23 cellular contexts compared by ENCODE assay signal in genomic region chr1:224193319-224193966, GRCh38. TPM values are rescaled to one million over a fixed set of nuclear protein-coding genes. Genes with fewer than 3 reads are reported as not detected.
A peak's percentile ranks its signal among the peaks of the same experiment; 100 is the strongest.
DNase-seq lines count a peak whose midpoint lies in the region; ATAC-seq, FAIRE-seq and TF ChIP-seq lines count a peak whose summit lies in the region.
"Had no signal": no experiment of that assay in that cellular context is flagged by ENCODE, and none has a peak within 500 bp of the region (broad histone marks: within the 10 kb centered on the region; RNA-seq: fewer than 3 reads in every experiment).

No MANE protein-coding gene starts in this region.

- H3K27me3 ChIP-seq in CD4-positive, CD25-positive, alpha-beta regulatory T cell (ENCODE audit: control insufficient read depth, insufficient read depth, low read length): no peaks in the 10 kb centered on the region
- no peaks in the 10 kb centered on the region for H3K27me3 ChIP-seq in OCI-LY3 (ENCODE audit: low read depth, low read length)
- H3K27me3 ChIP-seq in K562 (ENCODE audit: control insufficient read depth in 2 of 2, insufficient read depth in 2 of 2, low read length in 2 of 2): no peaks in the 10 kb centered on the region
- no peaks in the 10 kb centered on the region for H3K27me3 ChIP-seq in CD4-positive, alpha-beta T cell (ENCODE audit: control insufficient read depth, insufficient read depth, low read length)
- no peaks in the 10 kb centered on the region for H3K27me3 ChIP-seq in upper lobe of right lung
- H3K27me3 ChIP-seq: Peyer's patch, SJCRH30 had no signal

- TF ChIP-seq CTCF in OCI-LY3 (IDR thresholded peaks at IDR 0.05; ENCODE audit: low read depth, low read length) (no peak), K562 (IDR thresholded peaks at IDR 0.05 in 2 of 3, conservative IDR thresholded peaks at IDR 0.05 in 1 of 3; ENCODE audit: insufficient read depth in 2 of 3, low read depth in 1 of 3, low read length in 3 of 3) (no peak), upper lobe of right lung (IDR thresholded peaks at IDR 0.05) (no peak)
- no peak for TF ChIP-seq CTCF in CD4-positive, alpha-beta T cell (IDR thresholded peaks at IDR 0.05)

- H2AFZ ChIP-seq in OCI-LY3 (ENCODE audit: low read depth, low read length): no peak overlapping the region
- H2AFZ ChIP-seq in K562 (ENCODE audit: low read depth, low read length): no peak overlapping the region

- H3K9me3 Mint-ChIP-seq in activated CD4-positive, alpha-beta T cell treated with anti-CD3 and anti-CD28 coated beads, Interleukin-2, amount 10 ng/mL, durations not matched to agents 24 days and 14 days: no peaks in the 10 kb centered on the region
- H3K9me3 Mint-ChIP-seq in activated CD4-positive, alpha-beta T cell treated with anti-CD3 and anti-CD28 coated beads, Interleukin-2, amount 10 ng/mL, durations not matched to agents 7 days and 5 days: no peaks in the 10 kb centered on the region
- H3K9me3 Mint-ChIP-seq in CD4-positive, CD25-positive, alpha-beta regulatory T cell: peaks cover 0 to 3% (median 0%) of the 10 kb centered on the region in 7 donors
- H3K9me3 Mint-ChIP-seq in CD4-positive, alpha-beta T cell: no peaks in the 10 kb centered on the region
- H3K9me3 Mint-ChIP-seq in naive thymus-derived CD8-positive, alpha-beta T cell: peaks cover 0 to 2% (median 0%) of the 10 kb centered on the region in 9 donors

- H3K4me1 Mint-ChIP-seq in activated CD4-positive, alpha-beta T cell treated with anti-CD3 and anti-CD28 coated beads, Interleukin-2, amount 10 ng/mL, durations not matched to agents 24 days and 14 days: peaks cover 21% of the 10 kb centered on the region
- peaks cover 34% of the 10 kb centered on the region for H3K4me1 Mint-ChIP-seq in activated CD4-positive, alpha-beta T cell treated with anti-CD3 and anti-CD28 coated beads, Interleukin-2, amount 10 ng/mL, durations not matched to agents 7 days and 5 days
- peaks cover 21 to 35% (median 27%) of the 10 kb centered on the region in 4 donors for H3K4me1 Mint-ChIP-seq in CD4-positive, CD25-positive, alpha-beta regulatory T cell
- H3K4me1 Mint-ChIP-seq in CD4-positive, alpha-beta T cell (ENCODE audit: low read depth): peaks cover 19% of the 10 kb centered on the region
- peaks cover 4 to 24% (median 10%) of the 10 kb centered on the region in 4 donors for H3K4me1 Mint-ChIP-seq in naive thymus-derived CD8-positive, alpha-beta T cell

- H3K9ac ChIP-seq in OCI-LY3 (ENCODE audit: low read length) (no peak overlapping the region), K562 (ENCODE audit: insufficient read depth in 1 of 2, low read depth in 2 of 2, low read length in 2 of 2) (no peak overlapping the region)

- POLR2A ChIA-PET in activated CD4-positive, alpha-beta T cell treated with anti-CD3 and anti-CD28 coated beads, Interleukin-2, amount 10 ng/mL, durations not matched to agents 7 days and 5 days (lab: Charles Lee): no interaction called here
- POLR2A ChIA-PET in K562 (lab: Yijun Ruan, JAX): interaction anchor here (0.8 to 2.2 kb wide), 4 partner anchors 10 to 15 kb away, joined by 3 to 9 read pairs (median 6); partner anchors contain the start of gene DEGS1
- POLR2A ChIA-PET in CD4-positive, alpha-beta T cell (lab: Charles Lee): interaction anchor here (1.0 to 3.0 kb wide), 2 partner anchors 10 to 24 kb away, joined by 3 to 18 read pairs; partner anchors contain the start of gene DEGS1
- POLR2A ChIA-PET in naive thymus-derived CD8-positive, alpha-beta T cell (lab: Charles Lee): interaction anchor here (0.6 to 1.4 kb wide), 2 partner anchors 10 to 1529 kb away, joined by 3 to 11 read pairs; partner anchors contain the start of gene DEGS1

- no peak overlapping the region for H3K4me3 Mint-ChIP-seq in activated CD4-positive, alpha-beta T cell treated with anti-CD3 and anti-CD28 coated beads, Interleukin-2, amount 10 ng/mL, durations not matched to agents 24 days and 14 days
- no peak overlapping the region for H3K4me3 Mint-ChIP-seq in activated CD4-positive, alpha-beta T cell treated with anti-CD3 and anti-CD28 coated beads, Interleukin-2, amount 10 ng/mL, durations not matched to agents 7 days and 5 days
- no peak overlapping the region for H3K4me3 Mint-ChIP-seq in CD4-positive, CD25-positive, alpha-beta regulatory T cell
- H3K4me3 Mint-ChIP-seq in CD4-positive, alpha-beta T cell: no peak overlapping the region
- H3K4me3 Mint-ChIP-seq in naive thymus-derived CD8-positive, alpha-beta T cell: no peak overlapping the region

- no peak for DNase-seq in activated CD4-positive, alpha-beta T cell treated with anti-CD3 and anti-CD28 coated beads, Interleukin-2, amount 10 ng/mL, durations not matched to agents 24 days and 14 days
- DNase-seq in activated CD4-positive, alpha-beta T cell treated with anti-CD3 and anti-CD28 coated beads, Interleukin-2, amount 10 ng/mL, durations not matched to agents 7 days and 5 days: no peak
- DNase-seq in CD4-positive, CD25-positive, alpha-beta regulatory T cell: no peak
- DNase-seq in K562 (ENCODE audit: extremely low read depth in 1 of 4, low spot score in 3 of 4) (peak in 1 of 4 experiments; percentile 10), upper lobe of right lung (no peak)
- DNase-seq in CD4-positive, alpha-beta T cell: no peak
- DNase-seq in naive thymus-derived CD8-positive, alpha-beta T cell: no peak
- DNase-seq: AML-193, EL, GF-D8, MV-4-11, NCI-H1105 treated with DMSO at 0.1 percent for 48 hours, NCI-H2081, NCI-H2171, NCI-H345, NCI-H524, NCI-H774, Peyer's patch, SJCRH30 had no signal

- no peak for TF ChIP-seq EP300 in K562 (IDR thresholded peaks at IDR 0.05; ENCODE audit: low read length)

- H3K4me1 ChIP-seq in CD4-positive, CD25-positive, alpha-beta regulatory T cell (ENCODE audit: control insufficient read depth, insufficient read depth, low read length, poor library complexity, severe bottlenecking): peaks cover 18% of the 10 kb centered on the region
- H3K4me1 ChIP-seq in OCI-LY3 (ENCODE audit: low read length) (peaks cover 49% of the 10 kb centered on the region), K562 (replicated peaks in 1 of 2; ENCODE audit: control insufficient read depth in 2 of 2, insufficient read depth in 2 of 2, low read length in 2 of 2) (no peaks in the 10 kb centered on the region), upper lobe of right lung (no peaks in the 10 kb centered on the region)
- H3K4me1 ChIP-seq: SJCRH30 had no signal

- ATAC-seq in CD4-positive, CD25-positive, alpha-beta regulatory T cell (ENCODE audit: low read depth in 2 of 2): no peak
- ATAC-seq in K562 (no peak), upper lobe of right lung (no peak)
- ATAC-seq in CD4-positive, alpha-beta T cell (ENCODE audit: poor library complexity): no peak
- ATAC-seq in naive thymus-derived CD8-positive, alpha-beta T cell: no peak

- no TSS peak for BruUV-seq in K562 (replicated peaks; lab: Mats Ljungman, UMichigan)

- no peak for TF ChIP-seq RAD21 in K562 (CRISPR knock-in tag; conservative IDR thresholded peaks at IDR 0.05 in 1 of 2, IDR thresholded peaks at IDR 0.05 in 1 of 2)

- H3K4me2 ChIP-seq in OCI-LY3 (ENCODE audit: low read length) (0 out of 2 replicates have a peak overlapping the region, but pooled peaks have one; percentile 15), K562 (ENCODE audit: insufficient read depth, low read length) (no peak overlapping the region)

- CTCF ChIA-PET in activated CD4-positive, alpha-beta T cell treated with anti-CD3 and anti-CD28 coated beads, Interleukin-2, amount 10 ng/mL, durations not matched to agents 7 days and 5 days (lab: Charles Lee): interaction anchor here (0.6 to 1.5 kb wide), 3 partner anchors 10 to 70 kb away, joined by 3 to 5 read pairs (median 3); partner anchors contain the start of gene DEGS1
- CTCF ChIA-PET in K562 (lab: Yijun Ruan, JAX; ENCODE audit: low intra/inter-chr PET ratio): no interaction called here
- CTCF ChIA-PET in CD4-positive, alpha-beta T cell (lab: Charles Lee): no interaction called here

- no peak overlapping the region for H3K4me3 ChIP-seq in CD4-positive, CD25-positive, alpha-beta regulatory T cell (ENCODE audit: low read depth, low read length)
- H3K4me3 ChIP-seq in OCI-LY3 (ENCODE audit: low read length) (no peak overlapping the region), K562 (no peak overlapping the region), upper lobe of right lung (no peak overlapping the region)
- H3K4me3 ChIP-seq: Peyer's patch, SJCRH30 had no signal

- H3K36me3 ChIP-seq in CD4-positive, CD25-positive, alpha-beta regulatory T cell (ENCODE audit: control insufficient read depth, insufficient read depth, low read length): peaks cover 33% of the 10 kb centered on the region
- peaks cover 37% of the 10 kb centered on the region for H3K36me3 ChIP-seq in OCI-LY3 (replicated peaks; ENCODE audit: low read depth, low read length)
- peaks cover 41% of the 10 kb centered on the region for H3K36me3 ChIP-seq in K562 (ENCODE audit: control insufficient read depth, insufficient read depth, low read length)
- peaks cover 39% of the 10 kb centered on the region for H3K36me3 ChIP-seq in upper lobe of right lung

- H3K9me1 ChIP-seq in K562 (ENCODE audit: control insufficient read depth, insufficient read depth, low read length): no peaks in the 10 kb centered on the region

- peak overlapping the region; percentile 23 for H3K27ac ChIP-seq in CD4-positive, CD25-positive, alpha-beta regulatory T cell (ENCODE audit: insufficient read depth, low read length, poor library complexity, severe bottlenecking)
- H3K27ac ChIP-seq in OCI-LY3 (ENCODE audit: low read length) (0 out of 2 replicates have a peak overlapping the region, but pooled peaks have one; percentile 2), K562 (ENCODE audit: extremely low read depth, low read depth, low read length) (no peak overlapping the region), upper lobe of right lung (no peak overlapping the region)
- H3K27ac ChIP-seq in CD4-positive, alpha-beta T cell (ENCODE audit: low read depth, low read length): no peak overlapping the region
- H3K27ac ChIP-seq: C4-2B, HL-60, Peyer's patch, SJCRH30 had no signal

- intact Hi-C loops in activated CD4-positive, alpha-beta T cell treated with anti-CD3 and anti-CD28 coated beads, Interleukin-2, amount 10 ng/mL, durations not matched to agents 24 days and 14 days (cut with micrococcal nuclease): no loop called here
- intact Hi-C loops in K562 (cut with micrococcal nuclease) (no loop called here), upper lobe of right lung (cut with DNase I) (no loop called here)
- intact Hi-C loops in CD4-positive, alpha-beta T cell (cut with DNase I, micrococcal nuclease): no loop called here

- no peaks in the 10 kb centered on the region for H3K9me3 ChIP-seq in CD4-positive, CD25-positive, alpha-beta regulatory T cell (ENCODE audit: control insufficient read depth in 2 of 2, low read length in 2 of 2)
- H3K9me3 ChIP-seq in OCI-LY3 (ENCODE audit: insufficient read depth, low read length) (no peaks in the 10 kb centered on the region), K562 (replicated peaks; ENCODE audit: control insufficient read depth, insufficient read depth, low read depth, low read length) (no peaks in the 10 kb centered on the region), upper lobe of right lung (no peaks in the 10 kb centered on the region)
- H3K9me3 ChIP-seq in CD4-positive, alpha-beta T cell (ENCODE audit: control insufficient read depth, low read length): no peaks in the 10 kb centered on the region
- H3K9me3 ChIP-seq: Peyer's patch had no signal

- H3K36me3 Mint-ChIP-seq in activated CD4-positive, alpha-beta T cell treated with anti-CD3 and anti-CD28 coated beads, Interleukin-2, amount 10 ng/mL, durations not matched to agents 24 days and 14 days (ENCODE audit: low read depth): peaks cover 42% of the 10 kb centered on the region
- peaks cover 35% of the 10 kb centered on the region for H3K36me3 Mint-ChIP-seq in activated CD4-positive, alpha-beta T cell treated with anti-CD3 and anti-CD28 coated beads, Interleukin-2, amount 10 ng/mL, durations not matched to agents 7 days and 5 days (ENCODE audit: low read depth)
- H3K36me3 Mint-ChIP-seq in CD4-positive, CD25-positive, alpha-beta regulatory T cell: peaks cover 30% of the 10 kb centered on the region
- H3K36me3 Mint-ChIP-seq in CD4-positive, alpha-beta T cell (ENCODE audit: low read depth): peaks cover 51% of the 10 kb centered on the region
- H3K36me3 Mint-ChIP-seq in naive thymus-derived CD8-positive, alpha-beta T cell: peaks cover 0 to 50% (median 20%) of the 10 kb centered on the region in 3 donors

- in situ Hi-C loops in K562 (cut with MboI): no loop called here

- H3K27ac Mint-ChIP-seq in activated CD4-positive, alpha-beta T cell treated with anti-CD3 and anti-CD28 coated beads, Interleukin-2, amount 10 ng/mL, durations not matched to agents 24 days and 14 days: peak overlapping the region; percentile 6
- no peak overlapping the region for H3K27ac Mint-ChIP-seq in activated CD4-positive, alpha-beta T cell treated with anti-CD3 and anti-CD28 coated beads, Interleukin-2, amount 10 ng/mL, durations not matched to agents 7 days and 5 days
- peak overlapping the region in 1 of 3 donors; percentile 58 for H3K27ac Mint-ChIP-seq in CD4-positive, CD25-positive, alpha-beta regulatory T cell
- H3K27ac Mint-ChIP-seq in CD4-positive, alpha-beta T cell: no peak overlapping the region
- peak overlapping the region in 1 of 10 donors; percentile 69 for H3K27ac Mint-ChIP-seq in naive thymus-derived CD8-positive, alpha-beta T cell

- no peak for FAIRE-seq in K562 (lab: Jason Lieb, UNC)
- FAIRE-seq: H54 had no signal

- 97% methylated on average over 8 of the region's 8 CpGs for WGBS in K562 (ENCODE audit: insufficient coverage, low coverage, missing lambda C conversion rate)

- TF ChIP-seq POLR2A in K562 (conservative IDR thresholded peaks at IDR 0.05): no peak

- H3K79me2 ChIP-seq in OCI-LY3 (ENCODE audit: low read length) (peaks cover 33% of the 10 kb centered on the region), K562 (ENCODE audit: control insufficient read depth, insufficient read depth, low read length) (peaks cover 20% of the 10 kb centered on the region)

- H4K20me1 ChIP-seq in OCI-LY3 (ENCODE audit: insufficient read depth, low read length) (peaks cover 27% of the 10 kb centered on the region), K562 (replicated peaks; ENCODE audit: control insufficient read depth, insufficient read depth, low read length) (no peaks in the 10 kb centered on the region)

- H3K27me3 Mint-ChIP-seq in activated CD4-positive, alpha-beta T cell treated with anti-CD3 and anti-CD28 coated beads, Interleukin-2, amount 10 ng/mL, durations not matched to agents 24 days and 14 days: no peaks in the 10 kb centered on the region
- no peaks in the 10 kb centered on the region for H3K27me3 Mint-ChIP-seq in activated CD4-positive, alpha-beta T cell treated with anti-CD3 and anti-CD28 coated beads, Interleukin-2, amount 10 ng/mL, durations not matched to agents 7 days and 5 days
- no peaks in the 10 kb centered on the region for H3K27me3 Mint-ChIP-seq in CD4-positive, CD25-positive, alpha-beta regulatory T cell
- no peaks in the 10 kb centered on the region for H3K27me3 Mint-ChIP-seq in CD4-positive, alpha-beta T cell
- no peaks in the 10 kb centered on the region for H3K27me3 Mint-ChIP-seq in naive thymus-derived CD8-positive, alpha-beta T cell

RNA-seq across cellular contexts. Expression of gene DEGS1, which starts 10.4 kb away (rescaled TPM):
- 51.8 and 56.3 TPM in 2 replicates for total RNA-seq in activated CD4-positive, alpha-beta T cell treated with anti-CD3 and anti-CD28 coated beads, Interleukin-2, amount 10 ng/mL, durations not matched to agents 24 days and 14 days
- 10 to 100 TPM; 73.9 to 76.9 TPM for total RNA-seq in activated CD4-positive, alpha-beta T cell treated with anti-CD3 and anti-CD28 coated beads, Interleukin-2, amount 10 ng/mL, durations not matched to agents 7 days and 5 days
- 46.1 TPM for total RNA-seq in CD4-positive, CD25-positive, alpha-beta regulatory T cell
- 100 to 1,000 TPM; 108 to 161 (median 133) TPM for polyA plus RNA-seq in CD4-positive, CD25-positive, alpha-beta regulatory T cell
- total RNA-seq in K562 (2011; cell fraction: chromatin; rRNA removed; ENCODE audit: low replicate concordance): 73.6 and 117 TPM in 2 replicates
- total RNA-seq in K562 (2011; cell fraction: nucleolus; rRNA removed): 48.4 and 49.3 TPM in 2 replicates
- 95.9 and 98.1 TPM in 2 replicates for total RNA-seq in K562 (2011; cell fraction: nucleoplasm; rRNA removed)
- total RNA-seq in K562 (2014; rRNA removed) (26.5 and 38.1 TPM in 2 replicates), K562 (2014; rRNA removed; fragmentation: Illumina TruSeq; extraction: Trizol) (44.0 and 47.2 TPM in 2 replicates), K562 (2015; rRNA removed; fragmentation: Illumina TruSeq; extraction: Trizol) (37.6 and 38.8 TPM in 2 replicates), K562 (2021) (37.2 and 39.3 TPM in 2 replicates), upper lobe of right lung (76.7 TPM)
- polyA plus RNA-seq in K562 (2011; rRNA removed) (57.4 and 95.0 TPM in 2 replicates), K562 (2014; fragmentation: Illumina TruSeq; extraction: Trizol) (56.2 and 70.1 TPM in 2 replicates), K562 (2014; fragmentation: Nextera tagmentation; extraction: Ambion mirVana) (10 to 100 TPM; 12.3 to 20.4 TPM), K562 (2014; rRNA removed) (40.2 and 52.1 TPM in 2 replicates)
- polyA plus RNA-seq in K562 (2011; cell fraction: cytosol; rRNA removed): 31.6 and 94.3 TPM in 2 replicates
- 11.6 and 17.6 TPM in 2 replicates for polyA plus RNA-seq in K562 (2011; cell fraction: nucleus; rRNA removed)
- 29.1 and 38.0 TPM in 2 replicates for polyA plus RNA-seq in K562 (2012)
- 34.0 and 34.5 TPM in 2 replicates for polyA minus RNA-seq in K562 (2011; rRNA and poly(A)+ RNA removed)
- polyA minus RNA-seq in K562 (2011; cell fraction: cytosol; rRNA and poly(A)+ RNA removed): 12.3 and 15.7 TPM in 2 replicates
- polyA minus RNA-seq in K562 (2011; cell fraction: nucleus; rRNA and poly(A)+ RNA removed): 7.4 and 13.0 TPM in 2 replicates
- 10 to 100 TPM; 54.0 to 59.1 TPM for total RNA-seq in CD4-positive, alpha-beta T cell
- total RNA-seq in naive thymus-derived CD8-positive, alpha-beta T cell: 10 to 100 TPM; 35.0 to 35.2 TPM
- polyA plus RNA-seq in naive thymus-derived CD8-positive, alpha-beta T cell: 10 to 100 TPM; 49.0 to 77.9 (median 63.4) TPM

Comparison
In these comparisons a context has a peak if more than half of its experiments do, and no peak if none do; other contexts are left out.
1. H3K27ac ChIP-seq: peak in CD4-positive, CD25-positive, alpha-beta regulatory T cell (single experiment) and OCI-LY3 (single experiment); none in K562 (single experiment), CD4-positive, alpha-beta T cell (single experiment) and upper lobe of right lung (single experiment).